ENCODE assay signal across 8 cellular contexts in genomic region chr2:99180755-99181647, GRCh38. TPM values are rescaled to one million over a fixed set of nuclear protein-coding genes. Genes with fewer than 3 reads are reported as not detected.
DNase-seq lines count a peak whose midpoint lies in the region; ATAC-seq and TF ChIP-seq lines count a peak whose summit lies in the region.

MITD1 (minus strand) TSS chr2:99181058; CDS start chr2:99180981, 77 bp downstream.
MRPL30 (plus strand) TSS chr2:99181184; CDS start chr2:99186204, 5,020 bp downstream.

- H3K4me3 ChIP-seq in heart right ventricle (peak within 1 kb of the TSS; percentile 35 to 99 (median 74)), upper lobe of left lung (peak within 1 kb of the TSS; percentile 60 to 84 (median 76))

- H3K27me3 ChIP-seq in heart right ventricle (no peaks in the 10 kb centered on the region), upper lobe of left lung (no peaks in the 10 kb centered on the region)

- H3K4me1 ChIP-seq in heart right ventricle, result peaks cover 4 to 47% (median 36%) of the 10 kb centered on the region in 9 donors
- H3K4me1 ChIP-seq in upper lobe of left lung, result peaks cover 31 to 40% (median 35%) of the 10 kb centered on the region in 4 donors

- in situ Hi-C loops in GM13976 (cut with MboI; ENCODE audit: low sequenced_read_pairs, unreplicated experiment), result loop anchor here (25.0 kb wide), 1 partner anchor 306 kb away; the partner anchor contains the start of gene REV1

- H3K36me3 ChIP-seq in heart right ventricle (peaks cover 0 to under 1% (median 0%) of the 10 kb centered on the region in 9 donors), upper lobe of left lung (no peaks in the 10 kb centered on the region)

- DNase-seq in GM13976 (ENCODE audit: low spot score) (peak; percentile 87), NCI-H146 treated with DMSO at 0.1 percent for 48 hours (lab: John Stamatoyannopoulos, UW; ENCODE audit: unreplicated experiment) (peak; percentile 94), amniotic epithelial cell (ENCODE audit: low read depth) (peak; percentile 96), heart right ventricle (peak; percentile 85 to 94), posterior cingulate gyrus (peak; percentile 91 to 99 (median 95)), upper lobe of left lung (peak; percentile 46 to 95)

- ATAC-seq in HG02870 (IDR thresholded peaks at IDR 0.05; ENCODE audit: unreplicated experiment) (peak; percentile 92), heart right ventricle (peak; percentile 97 to 100 (median 99)), upper lobe of left lung (ENCODE audit: low FRiP score in 2 of 2) (peak; percentile 96 to 98)

- H3K27ac ChIP-seq in heart right ventricle (peak within 1 kb of the TSS in 9 of 10 donors; percentile 60 to 89 (median 77)), upper lobe of left lung (peak within 1 kb of the TSS; percentile 79 to 89 (median 82))

- H3K9me3 ChIP-seq in heart right ventricle, result no peaks in the 10 kb centered on the region
- H3K9me3 ChIP-seq in upper lobe of left lung, result no peaks in the 10 kb centered on the region

- TF ChIP-seq CTCF in GM13976 (IDR thresholded peaks at IDR 0.05; ENCODE audit: borderline replicate concordance, control extremely low read depth, extremely low read depth, insufficient read depth, missing control alignments) (no peak), heart right ventricle (IDR thresholded peaks at IDR 0.05) (no peak), upper lobe of left lung (IDR thresholded peaks at IDR 0.05) (peak in 1 of 6 experiments; percentile 25)

- TF ChIP-seq EP300 in upper lobe of left lung (IDR thresholded peaks at IDR 0.05), result peak in 1 of 4 donors; percentile 79

- TF ChIP-seq POLR2A in upper lobe of left lung (IDR thresholded peaks at IDR 0.05), result peak in 3 of 4 donors; percentile 66 to 79 (median 75)

- 0% methylated on average over 39 of the region's 39 CpGs for WGBS in heart right ventricle, 2 donors
- 0 to 1% methylated on average over 22 to 39 of the region's 39 CpGs for WGBS in upper lobe of left lung, 2 donors

- intact Hi-C loops in T-helper 1 cell treated with Interleukin-12 subunit alpha and Interleukin-12 subunit beta and Interleukin-4 antibody, amounts not matched to agents 30 ng/mL and 1 ng/mL, for 36 hours (cut with micrococcal nuclease), result loop anchor here (1.0 to 5.0 kb wide), 8 partner anchors 26 to 1536 kb away; partner anchors contain the start of genes C2orf15, COA5, PDCL3 and REV1
- intact Hi-C loops in heart right ventricle (cut with DNase I) (loop anchor here in 8 of 10 donors (1.0 to 10.0 kb wide), 8 partner anchors 22 to 306 kb away; partner anchors contain the start of genes TXNDC9 (in 8 of the 8), EIF5B (in 7 of the 8), C2orf15 (in 1 of the 8) and LIPT1 (in 1 of the 8)), posterior cingulate gyrus (cut with DNase I) (loop anchor here (1.0 to 2.0 kb wide), 3 partner anchors 26 to 310 kb away; partner anchors contain the start of genes LIPT1, REV1, TSGA10 and TXNDC9)

RNA-seq across cellular contexts. Expression of gene MITD1, which starts in this region (rescaled TPM):
- 73.7 and 78.7 TPM in 2 replicates for total RNA-seq in T-helper 1 cell treated with Interleukin-12 subunit alpha and Interleukin-12 subunit beta and Interleukin-4 antibody, amounts not matched to agents 30 ng/mL and 1 ng/mL, for 36 hours
- 10 to 100 TPM in 9 of 10 donors, 1 to 10 TPM in 1; 9.3 to 14.2 (median 11.8) TPM for total RNA-seq in heart right ventricle
- polyA plus RNA-seq in heart right ventricle, result 10 to 100 TPM; 24.6 to 45.9 TPM
- total RNA-seq in upper lobe of left lung, result 10 to 100 TPM; 17.3 to 41.9 (median 23.3) TPM

RNA-seq across cellular contexts. Expression of gene MRPL30, which starts in this region (rescaled TPM):
- total RNA-seq in T-helper 1 cell treated with Interleukin-12 subunit alpha and Interleukin-12 subunit beta and Interleukin-4 antibody, amounts not matched to agents 30 ng/mL and 1 ng/mL, for 36 hours, result 22.7 and 23.2 TPM in 2 replicates
- 10 to 100 TPM; 31.9 to 43.2 (median 36.1) TPM for total RNA-seq in heart right ventricle
- 10 to 100 TPM; 19.0 to 19.4 TPM for polyA plus RNA-seq in heart right ventricle
- 10 to 100 TPM in 5 of 6 donors, 1 to 10 TPM in 1; 9.4 to 44.5 (median 17.0) TPM for total RNA-seq in upper lobe of left lung

Comparison
In these comparisons a context has a peak if more than half of its experiments do, and no peak if none do; other contexts are left out.
1. Peak in every context shown above with its lines: DNase-seq, ATAC-seq, H3K4me3 ChIP-seq and H3K27ac ChIP-seq.